Comparison of ENCODE assay signal across 10 cellular contexts in genomic region chr2:147863835-147864234, GRCh38.
"Had no signal": no experiment of that assay in that cellular context is flagged by ENCODE, and none has a peak within 500 bp of the region (broad histone marks: within the 10 kb centered on the region; RNA-seq: fewer than 3 reads in every experiment).

No MANE protein-coding gene starts in this region.

- H3K36me3 ChIP-seq: adrenal gland, heart left ventricle had no signal

- H3K9me3 ChIP-seq: adrenal gland, heart left ventricle had no signal

- ATAC-seq: heart left ventricle had no signal

- DNase-seq: activated T-cell treated with anti-CD3 and anti-CD28 coated beads for 4 hours; adrenal gland; foreskin melanocyte; heart left ventricle; immature natural killer cell; midbrain; stimulated activated CD4-positive, alpha-beta T cell treated with anti-CD3 and anti-CD28 coated beads, Interleukin-1b, Interleukin-23, amount 100 ng/mL, for 48 hours; SW 1271 had no signal

- H3K27ac ChIP-seq: adrenal gland, coronary artery, heart left ventricle had no signal

- H3K4me3 ChIP-seq: adrenal gland, coronary artery, heart left ventricle, lung had no signal

- H3K27me3 ChIP-seq: adrenal gland, heart left ventricle had no signal
